Comparison of ENCODE assay signal across 2 cellular contexts in the genomic region with DNA sequence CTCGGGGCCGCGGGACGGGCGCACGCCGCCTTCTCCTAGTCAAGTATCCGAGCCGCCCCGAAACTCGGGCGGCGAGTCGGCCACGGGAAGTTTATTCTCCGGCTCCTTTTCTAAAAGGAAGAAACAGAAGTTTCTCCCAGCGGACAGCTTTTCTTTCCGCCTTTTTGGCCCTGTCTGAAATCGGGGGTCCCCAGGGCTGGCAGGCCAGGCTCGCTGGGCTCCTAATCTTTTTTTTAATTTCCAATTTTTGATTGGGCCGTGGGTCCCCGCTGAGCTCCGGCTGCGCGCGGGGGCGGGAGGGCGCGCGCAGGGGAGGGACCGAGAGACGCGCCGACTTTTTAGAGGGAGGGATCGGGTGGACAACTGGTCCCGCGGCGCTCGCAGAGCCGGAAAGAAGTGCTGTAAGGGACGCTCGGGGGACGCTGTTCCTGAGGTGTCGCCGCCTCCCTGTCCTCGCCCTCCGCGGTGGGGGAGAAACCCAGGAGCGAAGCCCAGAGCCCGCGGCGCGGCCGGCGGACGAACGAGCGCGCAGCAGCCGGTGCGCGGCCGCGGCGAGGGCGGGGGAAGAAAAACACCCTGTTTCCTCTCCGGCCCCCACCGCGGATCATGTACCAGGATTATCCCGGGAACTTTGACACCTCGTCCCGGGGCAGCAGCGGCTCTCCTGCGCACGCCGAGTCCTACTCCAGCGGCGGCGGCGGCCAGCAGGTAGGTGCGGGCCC.
A peak's percentile ranks its signal among the peaks of the same experiment; 100 is the strongest.
TF ChIP-seq lines count a peak whose summit lies in the region.

No MANE protein-coding gene starts in this region.

TF ChIP-seq in SK-N-SH, 30 proteins besides CTCF, POLR2A, EP300 and RAD21 (continued from another document):
- no peak for TF ChIP-seq GATA2 (CRISPR knock-in tag; IDR thresholded peaks at IDR 0.05)
- TF ChIP-seq RXRA (IDR thresholded peaks at IDR 0.05; ENCODE audit: borderline replicate concordance, low read depth): no peak
- TF ChIP-seq POLR2AphosphoS5 (IDR thresholded peaks at IDR 0.05; ENCODE audit: low read depth, low read length): peak; percentile 52; the same call in 1 of the 2 replicates
- no peak for TF ChIP-seq FOXJ3 (CRISPR knock-in tag; IDR thresholded peaks at IDR 0.05)
- peak; percentile 20; the same call in 1 of the 2 replicates for TF ChIP-seq MXI1 (IDR thresholded peaks at IDR 0.05; ENCODE audit: low read depth, low read length)
- TF ChIP-seq TCF12 (IDR thresholded peaks at IDR 0.05): no peak
- TF ChIP-seq PBX3 (IDR thresholded peaks at IDR 0.05): no peak
- TF ChIP-seq, protein P1, sequence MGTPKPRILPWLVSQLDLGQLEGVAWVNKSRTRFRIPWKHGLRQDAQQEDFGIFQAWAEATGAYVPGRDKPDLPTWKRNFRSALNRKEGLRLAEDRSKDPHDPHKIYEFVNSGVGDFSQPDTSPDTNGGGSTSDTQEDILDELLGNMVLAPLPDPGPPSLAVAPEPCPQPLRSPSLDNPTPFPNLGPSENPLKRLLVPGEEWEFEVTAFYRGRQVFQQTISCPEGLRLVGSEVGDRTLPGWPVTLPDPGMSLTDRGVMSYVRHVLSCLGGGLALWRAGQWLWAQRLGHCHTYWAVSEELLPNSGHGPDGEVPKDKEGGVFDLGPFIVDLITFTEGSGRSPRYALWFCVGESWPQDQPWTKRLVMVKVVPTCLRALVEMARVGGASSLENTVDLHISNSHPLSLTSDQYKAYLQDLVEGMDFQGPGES (IDR thresholded peaks at IDR 0.05; ENCODE audit: low read depth, low read length): no peak
- TF ChIP-seq USF2 (IDR thresholded peaks at IDR 0.05; ENCODE audit: borderline replicate concordance, low read depth, low read length): no peak
- no peak; the same call in 1 of the 2 replicates for TF ChIP-seq TEAD4 (IDR thresholded peaks at IDR 0.05; ENCODE audit: borderline replicate concordance, insufficient read depth)
- no peak; the same call in 1 of the 2 replicates for TF ChIP-seq JUND (IDR thresholded peaks at IDR 0.05)
- TF ChIP-seq NRF1 (IDR thresholded peaks at IDR 0.05; ENCODE audit: low read depth, low read length): no peak
- no peak for TF ChIP-seq ZBTB33 (IDR thresholded peaks at IDR 0.05; ENCODE audit: borderline replicate concordance, low read depth)
- TF ChIP-seq GABPA (IDR thresholded peaks at IDR 0.05; ENCODE audit: low read depth): no peak
- TF ChIP-seq REST (IDR thresholded peaks at IDR 0.05; ENCODE audit: low read depth, low read length): no peak
- peak; percentile 2; the same call in 1 of the 2 replicates for TF ChIP-seq SMC3 (IDR thresholded peaks at IDR 0.05; ENCODE audit: low read depth, low read length)
- no peak for TF ChIP-seq ELF1 (IDR thresholded peaks at IDR 0.05)
- no peak for TF ChIP-seq CHD2 (IDR thresholded peaks at IDR 0.05; ENCODE audit: low read length, partially characterized antibody)
- TF ChIP-seq FOXM1 (IDR thresholded peaks at IDR 0.05; ENCODE audit: low read depth): no peak
- peak; percentile 11; the same call in 1 of the 2 replicates for TF ChIP-seq SIN3A (IDR thresholded peaks at IDR 0.05; ENCODE audit: borderline replicate concordance, low read depth, low read length)

TF ChIP-seq in GM12878, 131 proteins besides CTCF, POLR2A, EP300 and RAD21 (continued from another document):
- TF ChIP-seq CEBPZ (IDR thresholded peaks at IDR 0.05; ENCODE audit: low read depth, low read length) (no peak), SREBF2 (IDR thresholded peaks at IDR 0.05; ENCODE audit: low read length) (no peak), ATF7 (IDR thresholded peaks at IDR 0.05; ENCODE audit: low read depth) (no peak), BACH1 (IDR thresholded peaks at IDR 0.05; ENCODE audit: borderline replicate concordance) (0 out of 2 replicates have a peak, but pooled peaks have one; percentile 22), RCOR1 (conservative IDR thresholded peaks at IDR 0.05; ENCODE audit: low read depth, low read length) (no peak), CBFB (IDR thresholded peaks at IDR 0.05; ENCODE audit: low read depth) (no peak), NR2C1 (IDR thresholded peaks at IDR 0.05) (no peak), YY1 (IDR thresholded peaks at IDR 0.05; ENCODE audit: low read depth, low read length) (no peak), CEBPB (IDR thresholded peaks at IDR 0.05; ENCODE audit: borderline replicate concordance in 1 of 2, low read depth in 2 of 2, low read length in 2 of 2) (no peak), BMI1 (IDR thresholded peaks at IDR 0.05; ENCODE audit: borderline replicate concordance) (no peak), BHLHE40 (IDR thresholded peaks at IDR 0.05; ENCODE audit: borderline replicate concordance in 1 of 2, low read depth in 2 of 2, low read length in 1 of 2) (peak in 1 of 2 experiments; percentile 14; a peak in 1 of 4 replicates), BRCA1 (IDR thresholded peaks at IDR 0.05; ENCODE audit: low read depth, low read length) (no peak), GATAD2B (conservative IDR thresholded peaks at IDR 0.05; ENCODE audit: low read depth) (peak; percentile 13; the same call in 1 of the 2 replicates), LARP7 (IDR thresholded peaks at IDR 0.05) (peak; percentile 54), PAX5 (IDR thresholded peaks at IDR 0.05; ENCODE audit: borderline replicate concordance, low read depth, low read length) (no peak), EGR1 (IDR thresholded peaks at IDR 0.05; ENCODE audit: borderline replicate concordance in 1 of 2, low read depth in 2 of 2, low read length in 2 of 2) (peak; percentile 9 to 91)
- TF ChIP-seq, protein P2, sequence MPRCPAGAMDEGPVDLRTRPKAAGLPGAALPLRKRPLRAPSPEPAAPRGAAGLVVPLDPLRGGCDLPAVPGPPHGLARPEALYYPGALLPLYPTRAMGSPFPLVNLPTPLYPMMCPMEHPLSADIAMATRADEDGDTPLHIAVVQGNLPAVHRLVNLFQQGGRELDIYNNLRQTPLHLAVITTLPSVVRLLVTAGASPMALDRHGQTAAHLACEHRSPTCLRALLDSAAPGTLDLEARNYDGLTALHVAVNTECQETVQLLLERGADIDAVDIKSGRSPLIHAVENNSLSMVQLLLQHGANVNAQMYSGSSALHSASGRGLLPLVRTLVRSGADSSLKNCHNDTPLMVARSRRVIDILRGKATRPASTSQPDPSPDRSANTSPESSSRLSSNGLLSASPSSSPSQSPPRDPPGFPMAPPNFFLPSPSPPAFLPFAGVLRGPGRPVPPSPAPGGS (IDR thresholded peaks at IDR 0.05; ENCODE audit: borderline replicate concordance, insufficient read depth, low read depth, low read length, poor library complexity, severe bottlenecking): no peak
